In genomic region chr18:64994370-64994769, GRCh38 we compare ENCODE assay signal across 29 cellular contexts.
DNase-seq lines count a peak whose midpoint lies in the region; ATAC-seq and TF ChIP-seq lines count a peak whose summit lies in the region.
"Had no signal": no experiment of that assay in that cellular context is flagged by ENCODE, and none has a peak within 500 bp of the region (broad histone marks: within the 10 kb centered on the region; RNA-seq: fewer than 3 reads in every experiment).

No MANE protein-coding gene starts in this region.

- no peak overlapping the region for H3K4me3 Mint-ChIP-seq in activated naive CD4-positive, alpha-beta T cell treated with anti-CD3 and anti-CD28 coated beads, Interleukin-2, amount 10 ng/mL, durations not matched to agents 7 days and 5 days
- no peak overlapping the region for H3K4me3 Mint-ChIP-seq in activated T-cell treated with anti-CD3 and anti-CD28 coated beads, Interleukin-2, amount 50 U/mL, for 72 hours
- H3K4me3 Mint-ChIP-seq: activated naive CD8-positive, alpha-beta T cell had no signal

- H3F3A ChIP-seq in MM.1S (ENCODE audit: insufficient read depth, low read length) = peaks cover 4% of the 10 kb centered on the region; the same call in 1 of the 2 replicates

- H4K20me1 ChIP-seq in MM.1S (ENCODE audit: insufficient read depth, low read length) = no peaks in the 10 kb centered on the region

- H3K27ac ChIP-seq in MM.1S (ENCODE audit: low read length) = peak overlapping the region; percentile 76; the same call in 1 of the 2 replicates
- H3K27ac ChIP-seq: GM23248, neutrophil, prostate gland, transverse colon had no signal

- peak overlapping the region; percentile 37 for H3K27ac Mint-ChIP-seq in activated naive CD4-positive, alpha-beta T cell treated with anti-CD3 and anti-CD28 coated beads, Interleukin-2, amount 10 ng/mL, durations not matched to agents 7 days and 5 days
- no peak overlapping the region for H3K27ac Mint-ChIP-seq in activated T-cell treated with anti-CD3 and anti-CD28 coated beads, Interleukin-2, amount 50 U/mL, for 72 hours
- H3K27ac Mint-ChIP-seq: activated naive CD8-positive, alpha-beta T cell; naive B cell had no signal

- H3K9ac ChIP-seq in MM.1S (ENCODE audit: low read length) = peak overlapping the region; percentile 58; the same call in 1 of the 2 replicates
- H3K9ac ChIP-seq: GM23248 had no signal

- TF ChIP-seq CTCF in MM.1S (IDR thresholded peaks at IDR 0.05; ENCODE audit: low read length) = no peak

- peaks cover 5% of the 10 kb centered on the region for H3K9me3 Mint-ChIP-seq in activated naive CD4-positive, alpha-beta T cell treated with anti-CD3 and anti-CD28 coated beads, Interleukin-2, amount 10 ng/mL, durations not matched to agents 7 days and 5 days
- H3K9me3 Mint-ChIP-seq in activated T-cell treated with anti-CD3 and anti-CD28 coated beads, Interleukin-2, amount 50 U/mL, for 72 hours = peaks cover 0 to 2% of the 10 kb centered on the region in 2 donors

- no peaks in the 10 kb centered on the region for H3K36me3 Mint-ChIP-seq in activated naive CD4-positive, alpha-beta T cell treated with anti-CD3 and anti-CD28 coated beads, Interleukin-2, amount 10 ng/mL, durations not matched to agents 7 days and 5 days
- peaks cover 0 to 2% of the 10 kb centered on the region in 2 donors for H3K36me3 Mint-ChIP-seq in activated T-cell treated with anti-CD3 and anti-CD28 coated beads, Interleukin-2, amount 50 U/mL, for 72 hours (ENCODE audit: insufficient read depth in 2 of 2)
- H3K36me3 Mint-ChIP-seq: activated naive CD8-positive, alpha-beta T cell; naive B cell had no signal

- no peaks in the 10 kb centered on the region for H3K4me1 Mint-ChIP-seq in activated naive CD4-positive, alpha-beta T cell treated with anti-CD3 and anti-CD28 coated beads, Interleukin-2, amount 10 ng/mL, durations not matched to agents 7 days and 5 days
- no peaks in the 10 kb centered on the region for H3K4me1 Mint-ChIP-seq in activated T-cell treated with anti-CD3 and anti-CD28 coated beads, Interleukin-2, amount 50 U/mL, for 72 hours (ENCODE audit: low read depth)
- H3K4me1 Mint-ChIP-seq: naive B cell had no signal

- peaks cover 8% of the 10 kb centered on the region; the same call in 1 of the 2 replicates for H3K4me1 ChIP-seq in MM.1S (ENCODE audit: low read length)
- H3K4me1 ChIP-seq: prostate gland had no signal

- no peak for DNase-seq in activated naive CD4-positive, alpha-beta T cell treated with anti-CD3 and anti-CD28 coated beads, Interleukin-2, amount 10 ng/mL, durations not matched to agents 7 days and 5 days
- no peak for DNase-seq in activated naive CD4-positive, alpha-beta T cell (lab: John Stamatoyannopoulos, UW)
- peak; percentile 33 for DNase-seq in MM.1S
- DNase-seq in SK-N-DZ (ENCODE audit: low spot score) = peak; percentile 47
- no peak for DNase-seq in activated T-cell treated with anti-CD3 and anti-CD28 coated beads, Interleukin-2, amount 50 U/mL, for 72 hours
- DNase-seq: activated CD4-positive, alpha-beta T cell treated with anti-CD3 and anti-CD28 coated beads for 4 hours; activated CD8-positive, alpha-beta memory T cell treated with anti-CD3 and anti-CD28 coated beads for 24 hours; activated T-cell treated with anti-CD3 and anti-CD28 coated beads for 4 hours; anterior cingulate cortex; C1 segment of cervical spinal cord; GM23248; heart right ventricle; naive B cell; NCI-H1048; NCI-H2029 treated with DMSO at 0.1 percent for 48 hours; NCI-H82; SHP77 treated with DMSO at 0.1 percent for 48 hours; stimulated activated CD4-positive, alpha-beta T cell treated with anti-CD3 and anti-CD28 coated beads, Interleukin-12 subunit alpha, Interleukin-12 subunit beta, amount 100 ng/mL, for 4 hours; stimulated activated CD4-positive, alpha-beta T cell treated with anti-CD3 and anti-CD28 coated beads, Interleukin-4, amount 100 ng/mL, for 24 hours; SW 1271; T-helper 9 cell; transverse colon had no signal

- no peak for ATAC-seq in HG02571 (IDR thresholded peaks at IDR 0.05; ENCODE audit: unreplicated experiment)
- no peak for ATAC-seq in HG03108 (IDR thresholded peaks at IDR 0.05; ENCODE audit: unreplicated experiment)
- ATAC-seq in activated T-cell treated with anti-CD3 and anti-CD28 coated beads, Interleukin-2, amount 50 U/mL, for 72 hours (replicated peaks in 1 of 2) = no peak
- ATAC-seq: Panc1, sciatic nerve had no signal

- no peaks in the 10 kb centered on the region for H3K27me3 ChIP-seq in MM.1S (replicated peaks; ENCODE audit: insufficient read depth, low read length)
- H3K27me3 ChIP-seq: heart right ventricle, neutrophil, transverse colon had no signal

- H3K79me2 ChIP-seq in MM.1S (ENCODE audit: low read length) = no peaks in the 10 kb centered on the region

- H3K27me3 Mint-ChIP-seq in activated naive CD4-positive, alpha-beta T cell treated with anti-CD3 and anti-CD28 coated beads, Interleukin-2, amount 10 ng/mL, durations not matched to agents 7 days and 5 days = no peaks in the 10 kb centered on the region
- no peaks in the 10 kb centered on the region for H3K27me3 Mint-ChIP-seq in activated T-cell treated with anti-CD3 and anti-CD28 coated beads, Interleukin-2, amount 50 U/mL, for 72 hours (ENCODE audit: low read depth)
- H3K27me3 Mint-ChIP-seq: activated naive CD8-positive, alpha-beta T cell; naive B cell had no signal

- peak overlapping the region; percentile 93 for H2AFZ ChIP-seq in MM.1S (ENCODE audit: low read length)
- H2AFZ ChIP-seq: GM23248 had no signal

- H3K4me2 ChIP-seq in MM.1S (ENCODE audit: low read depth, low read length) = peak overlapping the region; percentile 79

- H3K4me3 ChIP-seq in MM.1S (ENCODE audit: low read length) = peak overlapping the region; percentile 53
- H3K4me3 ChIP-seq: GM23248, heart right ventricle, prostate gland, transverse colon had no signal

- no peaks in the 10 kb centered on the region for H3K9me3 ChIP-seq in MM.1S (replicated peaks; ENCODE audit: insufficient read depth, low read length)
- H3K9me3 ChIP-seq: heart right ventricle, neutrophil, prostate gland, transverse colon had no signal

- no peaks in the 10 kb centered on the region for H3K9me2 ChIP-seq in MM.1S (replicated peaks; ENCODE audit: insufficient read depth, low read length)

- H3K36me3 ChIP-seq in MM.1S (replicated peaks; ENCODE audit: insufficient read depth, low read length) = no peaks in the 10 kb centered on the region
- H3K36me3 ChIP-seq: heart right ventricle, neutrophil, prostate gland, transverse colon had no signal

- CTCF ChIA-PET in activated naive CD4-positive, alpha-beta T cell treated with anti-CD3 and anti-CD28 coated beads, Interleukin-2, amount 10 ng/mL, durations not matched to agents 7 days and 5 days (lab: Charles Lee) = no interaction called here

Comparison
In these comparisons a context has a peak if more than half of its experiments do, and no peak if none do; other contexts are left out.
1. DNase-seq: peak in MM.1S (single experiment) and SK-N-DZ (single experiment); none in activated naive CD4-positive, alpha-beta T cell treated with anti-CD3 and anti-CD28 coated beads, Interleukin-2, amount 10 ng/mL, durations not matched to agents 7 days and 5 days (single experiment), activated naive CD4-positive, alpha-beta T cell (0 of 4) and activated T-cell treated with anti-CD3 and anti-CD28 coated beads, Interleukin-2, amount 50 U/mL, for 72 hours (0 of 2).